Comparison of ENCODE assay signal across 9 cellular contexts in genomic region chr11:124270886-124271285, GRCh38. TPM values are rescaled to one million over a fixed set of nuclear protein-coding genes. Genes with fewer than 3 reads are reported as not detected.
A peak's percentile ranks its signal among the peaks of the same experiment; 100 is the strongest.
DNase-seq lines count a peak whose midpoint lies in the region; FAIRE-seq and TF ChIP-seq lines count a peak whose summit lies in the region.
"Not testable (repeated sequence)": the region's sequence is repeated elsewhere in the genome, so short reads cannot be mapped to it uniquely, and the experiment has no call there.
"Had no signal": no experiment of that assay in that cellular context is flagged by ENCODE, and none has a peak within 500 bp of the region (broad histone marks: within the 10 kb centered on the region; RNA-seq: fewer than 3 reads in every experiment).

No MANE protein-coding gene starts in this region.

- H2AK5ac ChIP-seq in H9 (ENCODE audit: insufficient read length, low read length), result not testable (repeated sequence)

- H3K27ac ChIP-seq in H9 (ENCODE audit: insufficient read length, low read depth, low read length); Peyer's patch; astrocyte (ENCODE audit: low read depth, low read length); epithelial cell of prostate; neural progenitor cell: not testable (repeated sequence)

- H3K23me2 ChIP-seq in H9 (ENCODE audit: insufficient read length, low read depth, low read length, poor library complexity, severe bottlenecking), result not testable (repeated sequence)

- H3K14ac ChIP-seq in H9 (ENCODE audit: insufficient read depth, low read length), result not testable (repeated sequence)

- H3K36me3 Mint-ChIP-seq in H9 (ENCODE audit: insufficient read depth in 1 of 3, low read depth in 3 of 3); astrocyte (ENCODE audit: low read depth, unreplicated experiment); neural progenitor cell: not testable (repeated sequence)

- H3K4me1 Mint-ChIP-seq in H9, result peaks cover 24 to 28% of the 10 kb centered on the region in 2 experiments
- H3K4me1 Mint-ChIP-seq in astrocyte (ENCODE audit: low read depth, unreplicated experiment); neural progenitor cell: not testable (repeated sequence)

- H2BK12ac ChIP-seq in H9 (ENCODE audit: insufficient read length, low read depth, low read length), result not testable (repeated sequence)

- not testable (repeated sequence) for H3K4ac ChIP-seq in H9 (ENCODE audit: low read depth, low read length)

- not testable (repeated sequence) for H3K4me3 ChIP-seq in Peyer's patch; astrocyte (ENCODE audit: insufficient read depth, low read depth, low read length); neural progenitor cell

- not testable (repeated sequence) for H3K4me1 ChIP-seq in H9 (ENCODE audit: insufficient read depth, low read length); Peyer's patch; astrocyte (ENCODE audit: insufficient read depth, low read length); neural progenitor cell

- not testable (repeated sequence) for H4K91ac ChIP-seq in H9 (ENCODE audit: insufficient read length, low read depth, low read length)

- H4K20me1 ChIP-seq in H9 (ENCODE audit: control insufficient read depth, insufficient read depth, insufficient read length); astrocyte (ENCODE audit: insufficient read depth, low read length); neural progenitor cell (ENCODE audit: low read depth): not testable (repeated sequence)

- H3K9me3 Mint-ChIP-seq in H9; astrocyte (ENCODE audit: unreplicated experiment); neural progenitor cell: not testable (repeated sequence)

- H2AFZ ChIP-seq in H9 (ENCODE audit: low read length); astrocyte (ENCODE audit: low read depth, low read length): not testable (repeated sequence)
- H2AFZ ChIP-seq in neural progenitor cell (replicated peaks), result peak overlapping the region; percentile 19

- H3K23ac ChIP-seq in H9 (ENCODE audit: insufficient read length, low read depth, low read length), result not testable (repeated sequence)

- H3K27me3 ChIP-seq in H9 (ENCODE audit: insufficient read depth, low read length); Peyer's patch; astrocyte (ENCODE audit: insufficient read depth, low read length); neural progenitor cell: not testable (repeated sequence)

- not testable (repeated sequence) for H3K9me3 ChIP-seq in H9 (ENCODE audit: control insufficient read depth, low read depth, low read length); Peyer's patch; astrocyte (ENCODE audit: insufficient read depth, low read depth, low read length); neural progenitor cell (ENCODE audit: low read depth)

- H3K36me3 ChIP-seq in Peyer's patch; astrocyte (ENCODE audit: insufficient read depth, low read length); neural progenitor cell: not testable (repeated sequence)

- not testable (repeated sequence) for H2BK15ac ChIP-seq in H9 (ENCODE audit: low read depth, low read length)

- not testable (repeated sequence) for FAIRE-seq in astrocyte (lab: Jason Lieb, UNC)

- not testable (repeated sequence) for H3K18ac ChIP-seq in H9 (ENCODE audit: insufficient read length, low read depth, low read length)

- not testable (repeated sequence) for H2BK120ac ChIP-seq in H9 (ENCODE audit: low read depth, low read length, poor library complexity, severe bottlenecking)

- H4K5ac ChIP-seq in H9 (ENCODE audit: insufficient read length, low read depth, low read length), result not testable (repeated sequence)

- not testable (repeated sequence) for H3K27me3 Mint-ChIP-seq in H9 (ENCODE audit: low read depth); astrocyte (ENCODE audit: low read depth, unreplicated experiment); neural progenitor cell (ENCODE audit: insufficient read depth, low read depth)

- not testable (repeated sequence) for H3F3A ChIP-seq in neural progenitor cell (ENCODE audit: low read depth)

- H2BK20ac ChIP-seq in H9 (ENCODE audit: low read depth, low read length, poor library complexity, severe bottlenecking), result not testable (repeated sequence)

- not testable (repeated sequence) for H4K8ac ChIP-seq in H9 (replicated peaks; ENCODE audit: insufficient read length, low read depth, low read length)

- not testable (repeated sequence) for DNase-seq in H9
- peak; percentile 44 for DNase-seq in NCI-H524 treated with DMSO at 0.1 percent for 48 hours (lab: John Stamatoyannopoulos, UW)
- peak in 2 of 3 donors; percentile 52 to 53 for DNase-seq in Peyer's patch
- DNase-seq in astrocyte (ENCODE audit: low read depth), result peak; percentile 42
- peak; percentile 6 for DNase-seq in epithelial cell of prostate (ENCODE audit: low read depth, low spot score)
- peak; percentile 35 for DNase-seq in kidney tubule cell (ENCODE audit: low spot score)
- DNase-seq in neural progenitor cell (ENCODE audit: low spot score), result peak; percentile 3

- not testable (repeated sequence) for H3K4me2 ChIP-seq in H9 (ENCODE audit: insufficient read depth, insufficient read length, low read length); astrocyte (ENCODE audit: low read length); neural progenitor cell

- H3K9ac ChIP-seq in H9 (ENCODE audit: extremely low read depth, insufficient read length, low read length); astrocyte (ENCODE audit: low read length); neural progenitor cell: not testable (repeated sequence)

- not testable (repeated sequence) for H3T11ph ChIP-seq in H9 (ENCODE audit: low read length)

- not testable (repeated sequence) for H3K79me2 ChIP-seq in H9 (ENCODE audit: insufficient read depth, low read length); astrocyte (ENCODE audit: insufficient read depth, low read length); neural progenitor cell (ENCODE audit: low read depth)

- H2BK5ac ChIP-seq in H9 (ENCODE audit: insufficient read length, low read length), result not testable (repeated sequence)

- peak overlapping the region in 2 of 3 experiments; percentile 23 to 54; a peak in 2 of 7 replicates for H3K27ac Mint-ChIP-seq in H9
- H3K27ac Mint-ChIP-seq in astrocyte (ENCODE audit: unreplicated experiment); neural progenitor cell: not testable (repeated sequence)

- not testable (repeated sequence) for H3K56ac ChIP-seq in H9 (ENCODE audit: insufficient read length, low read depth, low read length)

- not testable (repeated sequence) for H3K4me3 Mint-ChIP-seq in H9; astrocyte (ENCODE audit: unreplicated experiment); neural progenitor cell

- no CpG with 5 or more reads among the region's 7 CpGs for WGBS in H9 (ENCODE audit: extremely low coverage, insufficient read length, low lambda C conversion rate)

- not testable (repeated sequence) for H3K79me1 ChIP-seq in H9 (ENCODE audit: insufficient read depth, low read depth, low read length, poor library complexity, severe bottlenecking)

- TF ChIP-seq POLR2A in Peyer's patch (IDR thresholded peaks at IDR 0.05), result not testable (repeated sequence)

- not testable (repeated sequence) for TF ChIP-seq CTCF in H9 (conservative IDR thresholded peaks at IDR 0.05); Peyer's patch (IDR thresholded peaks at IDR 0.05); astrocyte (IDR thresholded peaks at IDR 0.05; ENCODE audit: insufficient read depth, low read depth, low read length); neural progenitor cell (IDR thresholded peaks at IDR 0.05)

RNA-seq across cellular contexts. Expression of gene OR8G5, which starts 14.7 kb away (rescaled TPM):
- not detected in 2 replicates for total RNA-seq in H9 (2021)
- total RNA-seq in Peyer's patch, result not detected
- not detected in 2 replicates for total RNA-seq in astrocyte
- not detected in 2 replicates for total RNA-seq in neural progenitor cell (ENCODE audit: low replicate concordance)
- total RNA-seq: CD4-positive, alpha-beta memory T cell; H4 had no signal

RNA-seq across cellular contexts. Expression of gene OR8G1, which starts 30.0 kb away (rescaled TPM):
- total RNA-seq in H9 (2021) (not detected in 2 replicates), Peyer's patch (under 1 TPM in 1 of 4 donors, not detected in 3; 0.13 TPM), astrocyte (not detected in 2 replicates), neural progenitor cell (ENCODE audit: low replicate concordance) (not detected in 2 replicates)
- total RNA-seq: CD4-positive, alpha-beta memory T cell; H4 had no signal

RNA-seq across cellular contexts. Expression of gene OR8D1, which starts 42.9 kb away (rescaled TPM):
- not detected in 2 replicates for total RNA-seq in H9 (2021)
- total RNA-seq in Peyer's patch, result not detected
- total RNA-seq in astrocyte, result not detected in 2 replicates
- not detected in 2 replicates for total RNA-seq in neural progenitor cell (ENCODE audit: low replicate concordance)
- total RNA-seq: CD4-positive, alpha-beta memory T cell; H4 had no signal

RNA-seq across cellular contexts. Expression of gene OR8D2, which starts 49.1 kb away (rescaled TPM):
- total RNA-seq in H9 (2021) (not detected in 2 replicates), Peyer's patch (not detected), astrocyte (not detected in 2 replicates), neural progenitor cell (ENCODE audit: low replicate concordance) (not detected in 2 replicates)
- total RNA-seq: CD4-positive, alpha-beta memory T cell; H4 had no signal
